In the genomic region with DNA sequence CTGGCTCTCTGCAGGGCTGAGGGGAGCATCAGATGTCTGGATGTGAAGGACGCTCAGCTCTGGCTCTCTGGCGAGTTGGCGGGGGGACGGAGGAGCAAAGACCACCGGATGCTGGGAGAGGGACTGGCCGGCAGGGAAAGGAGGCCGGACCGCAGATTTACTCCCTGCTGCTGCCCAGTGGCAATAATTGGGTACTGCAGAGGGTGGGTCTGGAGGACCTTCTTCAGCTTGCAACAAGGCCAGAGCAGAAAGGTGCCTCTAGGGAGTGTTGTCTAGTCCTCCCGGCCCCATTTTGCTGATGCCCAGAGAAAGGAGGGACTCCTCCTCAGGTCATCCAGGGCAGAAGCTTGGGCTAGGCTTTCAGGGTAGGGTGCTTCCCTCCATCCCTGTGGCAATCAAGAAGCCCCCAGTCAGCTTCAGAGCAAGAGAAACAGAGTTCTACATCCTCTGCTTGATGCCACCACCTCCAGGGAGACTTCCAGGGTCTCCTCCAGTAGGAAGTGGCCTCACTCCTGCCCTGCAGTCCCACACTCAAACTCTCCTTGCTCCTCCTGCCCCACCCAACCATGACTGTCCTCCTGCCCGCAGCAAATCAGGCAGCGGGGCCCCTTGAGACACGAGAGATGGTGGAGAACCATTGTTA, we compare ENCODE assay signal across 8 cellular contexts. TPM values are rescaled to one million over a fixed set of nuclear protein-coding genes. Genes with fewer than 3 reads are reported as not detected.
A peak's percentile ranks its signal among the peaks of the same experiment; 100 is the strongest.
DNase-seq lines count a peak whose midpoint lies in the region; ATAC-seq and TF ChIP-seq lines count a peak whose summit lies in the region.

No MANE protein-coding gene starts in this region.

- no TSS peak for BruUV-seq in Panc1 (replicated peaks; lab: Mats Ljungman, UMichigan)

- peak; percentile 83 for ATAC-seq in Panc1
- ATAC-seq in GM19452 (IDR thresholded peaks at IDR 0.05; ENCODE audit: unreplicated experiment) = no peak
- no peak for ATAC-seq in HG03571 (IDR thresholded peaks at IDR 0.05; ENCODE audit: unreplicated experiment)

- no peak overlapping the region for H2AFZ ChIP-seq in parathyroid adenoma

- no peak overlapping the region for H3K4me2 ChIP-seq in parathyroid adenoma (ENCODE audit: low read length)

- intact Hi-C loops in Panc1 (cut with micrococcal nuclease; ENCODE audit: unreplicated experiment) = no loop called here

- H3K9me3 ChIP-seq in Panc1 (ENCODE audit: control insufficient read depth, insufficient read depth, low read depth, low read length) = no peaks in the 10 kb centered on the region
- H3K9me3 ChIP-seq in parathyroid adenoma (ENCODE audit: control insufficient read depth, low read length) = no peaks in the 10 kb centered on the region

- H3K27me3 ChIP-seq in Panc1 (ENCODE audit: control insufficient read depth, insufficient read depth, low read length) (no peaks in the 10 kb centered on the region), parathyroid adenoma (ENCODE audit: control insufficient read depth, insufficient read depth, low read length) (no peaks in the 10 kb centered on the region)

- H3K4me3 ChIP-seq in Panc1 (ENCODE audit: low read depth in 2 of 2, low read length in 2 of 2) (no peak overlapping the region), parathyroid adenoma (ENCODE audit: low read depth, low read length) (no peak overlapping the region)

- no peaks in the 10 kb centered on the region for H3K36me3 ChIP-seq in Panc1 (ENCODE audit: control insufficient read depth, insufficient read depth, low read length)
- no peaks in the 10 kb centered on the region for H3K36me3 ChIP-seq in parathyroid adenoma (ENCODE audit: control insufficient read depth, insufficient read depth, low read length)

- DNase-seq in COLO668 (lab: John Stamatoyannopoulos, UW; ENCODE audit: unreplicated experiment) (peak; percentile 44), HEK293T (ENCODE audit: extremely low spot score) (peak; percentile 70), Panc1 (ENCODE audit: low read depth, low spot score) (no peak), glomerular visceral epithelial cell (ENCODE audit: extremely low spot score) (peak; percentile 69)
- peak; percentile 59 for DNase-seq in activated naive CD4-positive, alpha-beta T cell treated with Interleukin-2 at 50 U/mL for 16 hours

- in situ Hi-C loops in Panc1 (cut with HindIII; ENCODE audit: low pct_unique_long_range_greater_than_20kb, low sequenced_read_pairs) = no loop called here

- no peaks in the 10 kb centered on the region for H3K79me2 ChIP-seq in parathyroid adenoma

- no peak overlapping the region for H3K9ac ChIP-seq in parathyroid adenoma

- H3K4me1 ChIP-seq in Panc1 (ENCODE audit: control insufficient read depth, insufficient read depth, low read length) = peaks cover 5% of the 10 kb centered on the region; the same call in 1 of the 2 replicates
- H3K4me1 ChIP-seq in parathyroid adenoma = no peaks in the 10 kb centered on the region

- CTCF ChIA-PET in HEK293T (lab: Yijun Ruan, JAX) = interaction anchor here (0.6 to 1.4 kb wide), 6 partner anchors 9 to 69 kb away, joined by 3 to 10 read pairs (median 3); a partner anchor contains a TSS
- CTCF ChIA-PET in Panc1 (lab: Charles Lee) = interaction anchor here (0.6 to 1.1 kb wide), 7 partner anchors 9 to 690 kb away, joined by 3 to 4 read pairs (median 3); a partner anchor contains a TSS

- H3K27ac ChIP-seq in Panc1 (ENCODE audit: low read length) = no peak overlapping the region
- no peak overlapping the region for H3K27ac ChIP-seq in parathyroid adenoma

- TF ChIP-seq CTCF in Panc1 (IDR thresholded peaks at IDR 0.05) = peak; percentile 89
- TF ChIP-seq CTCF in parathyroid adenoma (IDR thresholded peaks at IDR 0.05) = peak; percentile 66

- POLR2A ChIA-PET in HEK293T (lab: Yijun Ruan, JAX) (no interaction called here), Panc1 (lab: Charles Lee) (no interaction called here)

TF ChIP-seq in HEK293T, 16 proteins besides CTCF, POLR2A, EP300 and RAD21:
- TF ChIP-seq NFRKB (IDR thresholded peaks at IDR 0.05) (no peak), FOXM1 (IDR thresholded peaks at IDR 0.05; ENCODE audit: borderline replicate concordance) (no peak), ELF4 (IDR thresholded peaks at IDR 0.05) (no peak), SP1 (IDR thresholded peaks at IDR 0.05) (no peak), FOXA1 (IDR thresholded peaks at IDR 0.05) (no peak)

RNA-seq across cellular contexts. Expression of a gene that starts 20.3 kb away (rescaled TPM):
- total RNA-seq in Panc1 (2021; ENCODE audit: unreplicated experiment) = 17.5 TPM
- polyA plus RNA-seq in Panc1 (2012; ENCODE audit: insufficient read length) = 15.5 TPM
